Comparison of ENCODE assay signal across 11 cellular contexts in the genomic region with DNA sequence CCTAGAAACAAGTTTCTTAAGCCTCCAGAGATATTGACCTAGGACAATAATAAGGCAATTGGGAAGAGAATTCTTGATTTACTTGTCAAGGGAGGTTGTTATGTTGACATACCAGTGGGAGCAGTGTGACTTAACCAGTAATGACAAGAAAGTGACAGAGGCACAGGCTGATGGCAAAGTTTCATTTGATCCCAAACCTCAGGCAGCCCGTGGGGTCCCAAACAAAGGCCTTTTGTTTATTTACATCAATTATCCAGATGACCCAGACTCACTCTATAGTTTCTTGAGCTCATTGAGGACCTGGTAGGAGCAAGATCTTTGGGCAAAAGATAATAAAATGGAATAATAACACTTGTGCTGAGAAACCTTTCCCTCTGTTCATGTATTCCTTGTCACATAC.
"Had no signal": no experiment of that assay in that cellular context is flagged by ENCODE, and none has a peak within 500 bp of the region (broad histone marks: within the 10 kb centered on the region; RNA-seq: fewer than 3 reads in every experiment).

No MANE protein-coding gene starts in this region.

- H2AFZ ChIP-seq: GM23248 had no signal

- ATAC-seq: HCT116, HepG2, K562 had no signal

- H3K27ac Mint-ChIP-seq: HFFc6 had no signal

- H3K9ac ChIP-seq: GM23248 had no signal

- H3K9me3 ChIP-seq: HAP-1 had no signal

- DNase-seq: GM23248, GOT3, H7, HFFc6, IMR-90, KG1 had no signal

- H3K27ac ChIP-seq: GM23248, HL-60 had no signal

- H3K4me3 ChIP-seq: GM23248, HAP-1, K562 had no signal

- H3K4me3 Mint-ChIP-seq: HFFc6 had no signal

- H3K36me3 ChIP-seq: HAP-1 had no signal
